ENCODE assay signal across 12 cellular contexts in the genomic region with DNA sequence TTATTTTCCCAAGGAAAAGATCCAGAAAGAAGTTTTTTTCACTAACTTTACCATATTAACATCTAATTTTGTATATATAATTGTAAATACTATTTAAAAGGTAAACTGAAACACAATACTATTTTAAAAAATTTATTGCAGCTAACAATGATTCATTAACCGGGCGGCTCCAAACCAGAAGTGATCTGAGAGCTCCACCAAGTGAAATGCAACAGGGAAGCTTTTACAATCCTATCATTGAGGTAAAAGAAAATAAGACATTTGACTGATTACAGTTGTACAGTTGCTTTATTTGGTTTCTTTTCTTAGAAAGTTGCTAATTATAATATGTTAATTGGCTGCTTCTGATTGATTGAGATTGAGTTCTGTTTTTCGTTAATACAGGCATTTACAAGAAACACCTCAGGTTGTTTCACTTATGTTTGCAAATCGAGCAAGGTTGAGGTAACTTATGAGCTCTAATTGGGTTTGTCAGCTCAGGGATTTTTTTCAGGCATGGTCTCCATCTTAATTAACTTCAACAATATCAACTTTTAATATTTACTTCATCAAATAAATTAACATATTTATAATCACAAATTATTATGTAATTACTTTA.
DNase-seq lines count a peak whose midpoint lies in the region; ATAC-seq, FAIRE-seq and TF ChIP-seq lines count a peak whose summit lies in the region.
"Had no signal": no experiment of that assay in that cellular context is flagged by ENCODE, and none has a peak within 500 bp of the region (broad histone marks: within the 10 kb centered on the region; RNA-seq: fewer than 3 reads in every experiment).

No MANE protein-coding gene starts in this region.

- DNase-seq in AG10803 (ENCODE audit: low read depth) (peak; percentile 57), HFFc6 (peak; percentile 52), astrocyte of the spinal cord (ENCODE audit: low read depth, low spot score) (peak; percentile 58), kidney (no peak), KBM-7 (no peak)
- no peak for DNase-seq in activated naive CD4-positive, alpha-beta T cell treated with Interleukin-2 at 50 U/mL for 16 hours
- DNase-seq: activated naive CD4-positive, alpha-beta T cell treated with anti-CD3 and anti-CD28 coated beads for 36 hours; sigmoid colon; T-helper 1 cell had no signal

- peak; percentile 72 for FAIRE-seq in kidney (lab: Jason Lieb, UNC)
- FAIRE-seq: K562 had no signal

- no peaks in the 10 kb centered on the region for H3K4me1 ChIP-seq in kidney (ENCODE audit: control insufficient read depth in 1 of 2, insufficient read depth in 1 of 2, low read depth in 1 of 2, low read length in 2 of 2)

- H3K27ac Mint-ChIP-seq in HFFc6, result no peak overlapping the region
- H3K27ac Mint-ChIP-seq: activated naive CD4-positive, alpha-beta T cell treated with anti-CD3 and anti-CD28 coated beads for 36 hours had no signal

- H3K4me3 ChIP-seq in AG10803 (ENCODE audit: low read length) (no peak overlapping the region), astrocyte of the spinal cord (ENCODE audit: low read depth, low read length) (no peak overlapping the region), kidney (ENCODE audit: low read length in 2 of 2) (no peak overlapping the region)
- H3K4me3 ChIP-seq: K562, sigmoid colon had no signal

- H3K4me3 Mint-ChIP-seq in HFFc6, result no peak overlapping the region
- H3K4me3 Mint-ChIP-seq: activated naive CD4-positive, alpha-beta T cell treated with anti-CD3 and anti-CD28 coated beads for 36 hours had no signal

- peaks cover 24% of the 10 kb centered on the region for H3K4me1 Mint-ChIP-seq in HFFc6 (ENCODE audit: low read depth)

- H3K36me3 ChIP-seq in kidney (ENCODE audit: control insufficient read depth in 1 of 2, insufficient read depth in 2 of 2, low read length in 2 of 2), result no peaks in the 10 kb centered on the region
- H3K36me3 ChIP-seq: sigmoid colon had no signal

- H3K9ac ChIP-seq in kidney (ENCODE audit: low read length in 2 of 2), result no peak overlapping the region

- H3K9me3 ChIP-seq in kidney (ENCODE audit: control insufficient read depth in 1 of 2, low read length in 2 of 2), result no peaks in the 10 kb centered on the region
- H3K9me3 ChIP-seq: sigmoid colon had no signal

- H3K9me3 Mint-ChIP-seq in HFFc6, result no peaks in the 10 kb centered on the region
- H3K9me3 Mint-ChIP-seq: activated naive CD4-positive, alpha-beta T cell treated with anti-CD3 and anti-CD28 coated beads for 36 hours had no signal

- no peak overlapping the region for H3K27ac ChIP-seq in kidney (ENCODE audit: low read depth in 2 of 2, low read length in 2 of 2)
- H3K27ac ChIP-seq: sigmoid colon had no signal

- intact Hi-C loops in kidney (cut with DNase I), result no loop called here

- TF ChIP-seq CTCF in AG10803 (conservative IDR thresholded peaks at IDR 0.05; ENCODE audit: low read length), result peak; percentile 84
- peak; percentile 77 for TF ChIP-seq CTCF in HFFc6 (IDR thresholded peaks at IDR 0.05)
- TF ChIP-seq CTCF in astrocyte of the spinal cord (IDR thresholded peaks at IDR 0.05; ENCODE audit: low read depth, low read length), result peak; percentile 72
- peak; percentile 50 for TF ChIP-seq CTCF in kidney (IDR thresholded peaks at IDR 0.05; ENCODE audit: borderline replicate concordance, extremely low read depth, insufficient read depth)

- ATAC-seq in HG02623 (IDR thresholded peaks at IDR 0.05; ENCODE audit: unreplicated experiment), result no peak
- no peak for ATAC-seq in GM18517 (IDR thresholded peaks at IDR 0.05; ENCODE audit: unreplicated experiment)
- ATAC-seq: K562 had no signal

- H3K36me3 Mint-ChIP-seq in HFFc6 (ENCODE audit: low read depth), result no peaks in the 10 kb centered on the region

- H3K27me3 Mint-ChIP-seq in HFFc6 (ENCODE audit: insufficient read depth), result no peaks in the 10 kb centered on the region; the same call in 1 of the 2 replicates

- in situ Hi-C loops in astrocyte of the spinal cord (cut with HindIII; ENCODE audit: low sequenced_read_pairs), result no loop called here
- in situ Hi-C loops in KBM-7 (cut with MboI; ENCODE audit: low pct_unique_long_range_greater_than_20kb, low sequenced_read_pairs), result loop anchor here (25.0 kb wide), 1 partner anchor 284 kb away; no protein-coding TSS in a partner anchor

Comparison
In these comparisons a context has a peak if more than half of its experiments do, and no peak if none do; other contexts are left out.
1. DNase-seq: peak in AG10803 (single experiment), HFFc6 (single experiment) and astrocyte of the spinal cord (single experiment); none in kidney (single experiment), activated naive CD4-positive, alpha-beta T cell treated with Interleukin-2 at 50 U/mL for 16 hours (single experiment) and KBM-7 (single experiment).
2. Peak in every context shown above with its lines, with median percentiles within 50 percentile points of each other: CTCF ChIP-seq.